ENCODE assay signal across 18 cellular contexts in the genomic region with DNA sequence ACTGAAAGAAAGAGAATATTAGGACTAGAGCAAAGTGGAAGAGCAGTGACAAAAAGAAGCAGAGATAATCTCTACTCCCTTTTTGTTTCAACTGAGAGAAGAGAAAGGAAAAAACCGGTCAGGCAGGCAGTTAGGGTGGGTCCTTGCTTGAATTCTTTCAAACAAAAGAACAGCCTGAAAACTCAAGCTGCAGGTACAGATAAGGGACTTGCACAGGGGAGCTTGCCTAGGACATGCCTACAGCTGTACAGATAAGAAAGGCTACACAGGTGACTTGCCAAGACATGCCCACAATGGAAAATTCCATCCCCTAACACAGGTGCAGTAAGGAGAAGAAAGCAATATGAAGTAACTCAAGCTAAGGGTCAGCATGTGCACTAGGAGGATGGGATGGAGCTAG.
DNase-seq lines count a peak whose midpoint lies in the region; ATAC-seq and TF ChIP-seq lines count a peak whose summit lies in the region.
"Had no signal": no experiment of that assay in that cellular context is flagged by ENCODE, and none has a peak within 500 bp of the region (broad histone marks: within the 10 kb centered on the region; RNA-seq: fewer than 3 reads in every experiment).

No MANE protein-coding gene starts in this region.

- TF ChIP-seq EP300 in Ishikawa (IDR thresholded peaks at IDR 0.05; ENCODE audit: borderline replicate concordance) (peak; percentile 35; the same call in 1 of the 2 replicates), stomach (IDR thresholded peaks at IDR 0.05) (no peak)

- peak; percentile 11 for DNase-seq in RWPE1 (ENCODE audit: low spot score)
- peak; percentile 92 to 96 for DNase-seq in foreskin keratinocyte
- peak; percentile 82 for DNase-seq in stomach
- DNase-seq in T-helper 1 cell, result no peak
- DNase-seq in Kasumi-1 (lab: John Stamatoyannopoulos, UW), result no peak
- DNase-seq in NCI-H510A (lab: John Stamatoyannopoulos, UW), result no peak
- DNase-seq: activated gamma-delta T cell; CD8-positive, alpha-beta memory T cell; foreskin melanocyte; HCEC 1CT; hippocampal formation; kidney; naive thymus-derived CD4-positive, alpha-beta T cell; PC-3; SJCRH30; testis had no signal

- TF ChIP-seq RAD21 in Ishikawa (IDR thresholded peaks at IDR 0.05; ENCODE audit: low read depth), result no peak

- POLR2A ChIA-PET in RWPE1 (lab: Yijun Ruan, JAX; ENCODE audit: low non-redundant PET), result no interaction called here

- H3K9me3 ChIP-seq in stomach, result peaks cover 6 to 41% (median 40%) of the 10 kb centered on the region in 4 donors
- H3K9me3 ChIP-seq: SJCRH30, testis had no signal

- intact Hi-C loops in stomach (cut with DNase I; ENCODE audit: low total_unique reads), result no loop called here

- H3K4me1 ChIP-seq in foreskin keratinocyte (peaks cover 13% of the 10 kb centered on the region), stomach (peaks cover 0 to 7% (median 2%) of the 10 kb centered on the region in 4 donors)
- H3K4me1 ChIP-seq: SJCRH30, testis had no signal

- 33 to 60% (median 47%) methylated on average over 1 of the region's 1 CpG for WGBS in stomach, 5 donors

- no peak overlapping the region for H3K4me3 ChIP-seq in stomach
- H3K4me3 ChIP-seq: SJCRH30, testis had no signal

- no peaks in the 10 kb centered on the region for H3K27me3 ChIP-seq in foreskin keratinocyte
- no peaks in the 10 kb centered on the region for H3K27me3 ChIP-seq in stomach
- H3K27me3 ChIP-seq: SJCRH30, testis had no signal

- H3K36me3 ChIP-seq in stomach, result no peaks in the 10 kb centered on the region
- H3K36me3 ChIP-seq: SJCRH30 had no signal

- peak; percentile 64 for ATAC-seq in foreskin keratinocyte
- ATAC-seq: naive thymus-derived CD4-positive, alpha-beta T cell; PC-3; stimulated activated effector memory CD8-positive, alpha-beta T cell treated with anti-CD3 and anti-CD28 coated beads, Interleukin-12 subunit alpha, Interleukin-12 subunit beta, amount 100 ng/mL, for 72 hours had no signal

- TF ChIP-seq CTCF in RWPE1 (conservative IDR thresholded peaks at IDR 0.05; ENCODE audit: low read depth), result no peak
- TF ChIP-seq CTCF in foreskin keratinocyte (conservative IDR thresholded peaks at IDR 0.05), result no peak
- no peak for TF ChIP-seq CTCF in stomach (IDR thresholded peaks at IDR 0.05)

- no peak for TF ChIP-seq POLR2A in stomach (IDR thresholded peaks at IDR 0.05)

- H3K27ac ChIP-seq in RWPE1 (no peak overlapping the region), foreskin keratinocyte (peak overlapping the region; percentile 47), stomach (peak overlapping the region; percentile 38 to 87 (median 77))
- H3K27ac ChIP-seq: SJCRH30, testis had no signal

- CTCF ChIA-PET in RWPE1 (lab: Yijun Ruan, JAX), result no interaction called here

TF ChIP-seq in Ishikawa, 13 proteins besides CTCF, POLR2A, EP300 and RAD21:
- TF ChIP-seq CEBPB (IDR thresholded peaks at IDR 0.05) (0 out of 2 replicates have a peak, but pooled peaks have one; percentile 8), TCF12 (IDR thresholded peaks at IDR 0.05; ENCODE audit: low read depth) (peak; percentile 34; the same call in 1 of the 2 replicates), NFIC (IDR thresholded peaks at IDR 0.05) (no peak), TEAD4 (IDR thresholded peaks at IDR 0.05) (peak; percentile 14; the same call in 1 of the 2 replicates)

Comparison
In these comparisons a context has a peak if more than half of its experiments do, and no peak if none do; other contexts are left out.
1. DNase-seq: peak in RWPE1 (single experiment), foreskin keratinocyte (2 of 2) and stomach (single experiment); none in T-helper 1 cell (0 of 5), Kasumi-1 (0 of 2) and NCI-H510A (single experiment).